ENCODE assay signal across 8 cellular contexts in genomic region chr3:185215873-185216586, GRCh38. TPM values are rescaled to one million over a fixed set of nuclear protein-coding genes. Genes with fewer than 3 reads are reported as not detected.
DNase-seq lines count a peak whose midpoint lies in the region; ATAC-seq, FAIRE-seq and TF ChIP-seq lines count a peak whose summit lies in the region.

No MANE protein-coding gene starts in this region.

- intact Hi-C loops in right cardiac atrium (cut with DNase I): no loop called here

- H3K27me3 ChIP-seq in right cardiac atrium (ENCODE audit: control insufficient read depth, insufficient read depth): no peaks in the 10 kb centered on the region
- no peaks in the 10 kb centered on the region for H3K27me3 ChIP-seq in thoracic aorta (replicated peaks; ENCODE audit: insufficient read depth)

- peak; percentile 55 to 60; a peak in 4 of 5 replicates for TF ChIP-seq RAD21 in A549 (conservative IDR thresholded peaks at IDR 0.05 in 1 of 2, IDR thresholded peaks at IDR 0.05 in 1 of 2)

- no peaks in the 10 kb centered on the region for H3K36me3 Mint-ChIP-seq in stimulated activated effector memory CD8-positive, alpha-beta T cell treated with anti-CD3 and anti-CD28 coated beads, Interleukin-12 subunit alpha, Interleukin-12 subunit beta, amount 100 ng/mL, for 72 hours

- H3K4me3 Mint-ChIP-seq in stimulated activated effector memory CD8-positive, alpha-beta T cell treated with anti-CD3 and anti-CD28 coated beads, Interleukin-12 subunit alpha, Interleukin-12 subunit beta, amount 100 ng/mL, for 72 hours: no peak overlapping the region

- TF ChIP-seq CTCF in A549 (IDR thresholded peaks at IDR 0.05) (peak; percentile 57), GM13977 (IDR thresholded peaks at IDR 0.05; ENCODE audit: extremely low read depth, insufficient read depth, missing control alignments) (peak; percentile 50), thoracic aorta (IDR thresholded peaks at IDR 0.05) (peak; percentile 48)

- H3K4me3 ChIP-seq in A549: no peak overlapping the region
- H3K4me3 ChIP-seq in right cardiac atrium (ENCODE audit: low read length): peak overlapping the region; percentile 49
- peak overlapping the region; percentile 67 for H3K4me3 ChIP-seq in thoracic aorta

- TF ChIP-seq EP300 in A549 (IDR thresholded peaks at IDR 0.05): no peak

- 15% methylated on average over 6 of the region's 6 CpGs for WGBS in A549 (ENCODE audit: missing lambda C conversion rate)
- 18% methylated on average over 6 of the region's 6 CpGs for WGBS in right cardiac atrium

- H3K9me3 Mint-ChIP-seq in stimulated activated effector memory CD8-positive, alpha-beta T cell treated with anti-CD3 and anti-CD28 coated beads, Interleukin-12 subunit alpha, Interleukin-12 subunit beta, amount 100 ng/mL, for 72 hours: no peaks in the 10 kb centered on the region

- no peak overlapping the region for H3K27ac Mint-ChIP-seq in stimulated activated effector memory CD8-positive, alpha-beta T cell treated with anti-CD3 and anti-CD28 coated beads, Interleukin-12 subunit alpha, Interleukin-12 subunit beta, amount 100 ng/mL, for 72 hours

- no peaks in the 10 kb centered on the region for H3K9me3 ChIP-seq in A549
- no peaks in the 10 kb centered on the region for H3K9me3 ChIP-seq in right cardiac atrium (ENCODE audit: control insufficient read depth, low read length)
- H3K9me3 ChIP-seq in thoracic aorta: no peaks in the 10 kb centered on the region

- H3K4me1 ChIP-seq in A549 (no peaks in the 10 kb centered on the region), right cardiac atrium (ENCODE audit: control insufficient read depth, insufficient read depth, low read length) (no peaks in the 10 kb centered on the region), thoracic aorta (ENCODE audit: control insufficient read depth in 1 of 2, low read depth in 2 of 2) (peaks cover 0 to 7% of the 10 kb centered on the region in 2 donors)

- no peak overlapping the region for H3K4me2 ChIP-seq in A549

- no peak for ATAC-seq in A549
- peak; percentile 60; the same call in 1 of the 3 replicates for ATAC-seq in SK-N-SH treated with all-trans-retinoic acid at 6 μM for 48 hours
- peak in 1 of 2 donors; percentile 51 for ATAC-seq in right cardiac atrium
- ATAC-seq in thoracic aorta (ENCODE audit: insufficient number of reproducible peaks, low FRiP score, low read depth): no peak
- no peak for ATAC-seq in stimulated activated effector memory CD8-positive, alpha-beta T cell treated with anti-CD3 and anti-CD28 coated beads, Interleukin-12 subunit alpha, Interleukin-12 subunit beta, amount 100 ng/mL, for 72 hours

- H3K27ac ChIP-seq in A549: no peak overlapping the region
- no peak overlapping the region for H3K27ac ChIP-seq in right cardiac atrium (ENCODE audit: low read length)
- H3K27ac ChIP-seq in thoracic aorta: peak overlapping the region; percentile 62 to 68

- POLR2A ChIA-PET in A549 (lab: Yijun Ruan, JAX): no interaction called here

- H3K36me3 ChIP-seq in thoracic aorta: no peaks in the 10 kb centered on the region

- H3K4me1 Mint-ChIP-seq in stimulated activated effector memory CD8-positive, alpha-beta T cell treated with anti-CD3 and anti-CD28 coated beads, Interleukin-12 subunit alpha, Interleukin-12 subunit beta, amount 100 ng/mL, for 72 hours: no peaks in the 10 kb centered on the region

- peak in 1 of 2 experiments; percentile 14 for DNase-seq in A549 (ENCODE audit: low read depth in 1 of 2, low spot score in 1 of 2)
- DNase-seq in GM13977 (ENCODE audit: low spot score): peak; percentile 22
- DNase-seq in right cardiac atrium: no peak
- no peak for DNase-seq in thoracic aorta (ENCODE audit: low spot score)
- no peak for DNase-seq in stimulated activated effector memory CD8-positive, alpha-beta T cell treated with anti-CD3 and anti-CD28 coated beads, Interleukin-12 subunit alpha, Interleukin-12 subunit beta, amount 100 ng/mL, for 72 hours (ENCODE audit: low spot score in 2 of 2)
- no peak for DNase-seq in mucosa of gallbladder (ENCODE audit: low spot score)
- DNase-seq in stimulated activated naive CD4-positive, alpha-beta T cell treated with Interleukin-2 at 50 U/mL for 16 hours (lab: John Stamatoyannopoulos, UW): no peak

- no peak for FAIRE-seq in A549 (lab: Jason Lieb, UNC)

- CTCF ChIA-PET in A549 (lab: Yijun Ruan, JAX): interaction anchor here (0.6 to 1.9 kb wide), 3 partner anchors 9 to 347 kb away, joined by 3 to 8 read pairs (median 3); no protein-coding TSS in a partner anchor

- in situ Hi-C loops in GM13977 (cut with MboI; ENCODE audit: low pct_unique_long_range_greater_than_20kb, low sequenced_read_pairs, unreplicated experiment): no loop called here

- TF ChIP-seq POLR2A in A549 (IDR thresholded peaks at IDR 0.05; ENCODE audit: low read length): no peak

TF ChIP-seq in A549, 52 proteins besides CTCF, POLR2A, EP300 and RAD21:
- TF ChIP-seq NPAS2 (CRISPR knock-in tag; IDR thresholded peaks at IDR 0.05; ENCODE audit: borderline replicate concordance): no peak
- TF ChIP-seq RFX5 (IDR thresholded peaks at IDR 0.05): no peak
- no peak for TF ChIP-seq ATOH8 (CRISPR knock-in tag; IDR thresholded peaks at IDR 0.05; ENCODE audit: low read depth)
- TF ChIP-seq HOXB13 (CRISPR knock-in tag; IDR thresholded peaks at IDR 0.05; ENCODE audit: low read depth): no peak
- no peak for TF ChIP-seq CEBPB (IDR thresholded peaks at IDR 0.05)
- TF ChIP-seq ZFP36 (IDR thresholded peaks at IDR 0.05; ENCODE audit: borderline replicate concordance, partially characterized antibody): no peak
- no peak for TF ChIP-seq CHD4 (IDR thresholded peaks at IDR 0.05; ENCODE audit: borderline replicate concordance)
- TF ChIP-seq ZSCAN20 (CRISPR knock-in tag; IDR thresholded peaks at IDR 0.05): no peak
- no peak for TF ChIP-seq MYC (IDR thresholded peaks at IDR 0.05; ENCODE audit: borderline replicate concordance, low read length)
- TF ChIP-seq ZC3H11A (IDR thresholded peaks at IDR 0.05): no peak

TF ChIP-seq in SK-N-SH treated with all-trans-retinoic acid at 6 μM for 48 hours, 23 proteins besides CTCF, POLR2A, EP300 and RAD21:
- TF ChIP-seq GLIS3 (CRISPR knock-in tag; IDR thresholded peaks at IDR 0.05): no peak
- no peak for TF ChIP-seq CSRNP3 (CRISPR knock-in tag; IDR thresholded peaks at IDR 0.05)
- no peak for TF ChIP-seq ISL1 (CRISPR knock-in tag; IDR thresholded peaks at IDR 0.05)
- no peak for TF ChIP-seq ZNF565 (CRISPR knock-in tag; conservative IDR thresholded peaks at IDR 0.05; ENCODE audit: low read depth)
- no peak for TF ChIP-seq CREB5 (CRISPR knock-in tag; IDR thresholded peaks at IDR 0.05; ENCODE audit: low read depth)
- TF ChIP-seq ZNF70 (CRISPR knock-in tag; IDR thresholded peaks at IDR 0.05): no peak
- no peak for TF ChIP-seq CSDC2 (CRISPR knock-in tag; IDR thresholded peaks at IDR 0.05)
- no peak for TF ChIP-seq SNAI2 (CRISPR knock-in tag; IDR thresholded peaks at IDR 0.05)
- no peak for TF ChIP-seq TOX (CRISPR knock-in tag; IDR thresholded peaks at IDR 0.05; ENCODE audit: borderline replicate concordance)
- no peak for TF ChIP-seq BACH2 (CRISPR knock-in tag; IDR thresholded peaks at IDR 0.05; ENCODE audit: borderline replicate concordance)
- no peak for TF ChIP-seq ARNTL (CRISPR knock-in tag; IDR thresholded peaks at IDR 0.05; ENCODE audit: borderline replicate concordance, low read depth)
- TF ChIP-seq ZC3H10 (CRISPR knock-in tag; IDR thresholded peaks at IDR 0.05): no peak
TF ChIP-seq in SK-N-SH treated with all-trans-retinoic acid at 6 μM for 48 hours: peak in this region for 0.

RNA-seq across cellular contexts. Expression of gene EHHADH, which starts 37.8 kb away (rescaled TPM):
- polyA plus RNA-seq in A549 (2011; rRNA removed) (6.7 and 7.7 TPM in 2 replicates), A549 (2017; fragmentation: RNase III; extraction: RNeasy Plus Mini Kit Qiagen cat#74134 plus additional on column Dnase treatment) (5.4 to 7.1 TPM (median 5.7 TPM) in 3 replicates), right cardiac atrium (5.9 TPM)
- polyA plus RNA-seq in A549 (2012; cell fraction: cytosol; rRNA removed): 1.4 and 2.7 TPM in 2 replicates
- polyA plus RNA-seq in A549 (2012; cell fraction: nucleus; rRNA removed): 1.2 and 3.8 TPM in 2 replicates
- 7.8 and 8.0 TPM in 2 replicates for polyA minus RNA-seq in A549 (2011; rRNA and poly(A)+ RNA removed)
- total RNA-seq in right cardiac atrium (10 to 100 TPM in 3 of 4 donors, 1 to 10 TPM in 1; 6.6 to 14.4 (median 14.0) TPM), thoracic aorta (1 to 10 TPM; 2.0 to 3.1 TPM), mucosa of gallbladder (25.0 TPM)

Comparison
In these comparisons a context has a peak if more than half of its experiments do, and no peak if none do; other contexts are left out.
1. H3K27ac ChIP-seq: peak in thoracic aorta (2 of 2); none in A549 (0 of 2) and right cardiac atrium (single experiment).
2. Peak in every context shown above with its lines, with median percentiles within 50 percentile points of each other: CTCF ChIP-seq.